Comparison of ENCODE assay signal across 10 cellular contexts in the genomic region with DNA sequence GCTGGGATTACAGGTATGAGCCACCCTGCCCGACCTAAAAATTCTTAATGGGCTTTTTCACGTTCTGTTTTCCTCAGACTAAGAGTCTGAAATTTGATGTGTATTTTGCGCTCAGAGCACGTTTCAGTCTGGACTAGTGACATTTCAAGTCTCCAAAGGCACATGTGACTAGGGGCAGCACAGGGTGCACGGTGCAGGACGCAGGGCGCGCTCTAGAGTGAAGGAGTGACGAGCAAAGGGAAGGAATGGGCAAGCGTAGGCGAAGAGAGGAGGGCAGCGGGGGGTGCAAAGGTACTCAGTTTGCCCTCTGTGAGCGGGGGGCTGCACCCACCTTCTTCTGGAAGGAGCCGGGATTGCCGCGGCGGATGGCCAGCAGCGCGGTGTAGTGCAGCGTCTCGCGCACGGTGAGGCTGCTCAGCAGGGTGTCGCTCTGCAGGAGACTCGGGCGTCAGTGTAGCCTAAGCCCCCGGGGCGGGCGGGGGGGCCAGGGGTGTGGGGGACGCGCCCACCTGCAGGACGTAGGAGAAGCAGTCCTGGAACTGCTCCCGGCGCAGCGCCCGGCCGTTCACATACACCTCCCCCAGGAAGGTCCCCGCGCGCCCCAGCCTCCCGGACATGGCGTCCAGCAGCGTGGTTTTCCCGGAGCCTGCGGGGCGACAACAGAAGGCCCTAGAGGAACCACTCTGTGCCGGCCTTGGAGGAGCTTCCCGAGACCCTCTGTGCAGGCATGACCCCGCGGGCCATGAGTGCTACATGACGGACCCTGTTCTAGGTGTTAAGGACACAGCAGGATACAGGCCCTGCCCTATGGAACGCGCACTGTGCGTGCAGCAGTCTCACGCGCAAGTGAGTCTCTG. TPM values are rescaled to one million over a fixed set of nuclear protein-coding genes. Genes with fewer than 3 reads are reported as not detected.
DNase-seq lines count a peak whose midpoint lies in the region; ATAC-seq and TF ChIP-seq lines count a peak whose summit lies in the region.
"Had no signal": no experiment of that assay in that cellular context is flagged by ENCODE, and none has a peak within 500 bp of the region (broad histone marks: within the 10 kb centered on the region; RNA-seq: fewer than 3 reads in every experiment).

No MANE protein-coding gene starts in this region.

- DNase-seq in WTC11 (ENCODE audit: low spot score) (peak; percentile 29), Karpas-422 (no peak), neural progenitor cell (ENCODE audit: low spot score) (no peak)
- DNase-seq in stimulated activated CD4-positive, alpha-beta T cell treated with anti-CD3 and anti-CD28 coated beads, Interleukin-2, amount 100 ng/mL, for 48 hours, result no peak
- DNase-seq: activated CD4-positive, alpha-beta memory T cell treated with anti-CD3 and anti-CD28 coated beads for 36 hours; SHP77 treated with DMSO at 0.1 percent for 48 hours had no signal

- no peaks in the 10 kb centered on the region for H3K36me3 ChIP-seq in HUES64 (ENCODE audit: insufficient read depth, low read length)
- no peaks in the 10 kb centered on the region for H3K36me3 ChIP-seq in Karpas-422 (ENCODE audit: insufficient read depth, low read length)
- no peaks in the 10 kb centered on the region for H3K36me3 ChIP-seq in neural progenitor cell

- no peaks in the 10 kb centered on the region for H3F3A ChIP-seq in neural progenitor cell (ENCODE audit: low read depth)

- H3K79me2 ChIP-seq in Karpas-422 (ENCODE audit: low read length) (no peaks in the 10 kb centered on the region), neural progenitor cell (ENCODE audit: low read depth) (no peaks in the 10 kb centered on the region)

- H3K9ac ChIP-seq in HUES64 (ENCODE audit: low read depth, low read length) (peak overlapping the region; percentile 52; the same call in 1 of the 2 replicates), Karpas-422 (ENCODE audit: low read length) (no peak overlapping the region), neural progenitor cell (no peak overlapping the region)

- H3K4me3 ChIP-seq in HUES64 (ENCODE audit: low read length), result peak overlapping the region; percentile 55
- peak overlapping the region; percentile 52 for H3K4me3 ChIP-seq in iPS-18c (ENCODE audit: insufficient read depth, low read depth, low read length)
- H3K4me3 ChIP-seq in skin epidermis, result peak overlapping the region in 4 of 7 experiments; percentile 7 to 27 (median 14)
- H3K4me3 ChIP-seq in Karpas-422 (ENCODE audit: low read length), result no peak overlapping the region
- no peak overlapping the region for H3K4me3 ChIP-seq in neural progenitor cell

- H3K27me3 Mint-ChIP-seq in WTC11 (ENCODE audit: low read depth) (peaks cover 12% of the 10 kb centered on the region), neural progenitor cell (ENCODE audit: insufficient read depth, low read depth) (no peaks in the 10 kb centered on the region)

- WGBS in HUES64, result 10% methylated on average over 56 of the region's 56 CpGs

- no peaks in the 10 kb centered on the region for H3K9me3 ChIP-seq in HUES64 (ENCODE audit: insufficient read depth, low read depth, low read length)
- no peaks in the 10 kb centered on the region for H3K9me3 ChIP-seq in iPS-18c (ENCODE audit: control insufficient read depth, insufficient read depth, low read length)
- no peaks in the 10 kb centered on the region for H3K9me3 ChIP-seq in Karpas-422 (ENCODE audit: low read length)
- H3K9me3 ChIP-seq in neural progenitor cell (ENCODE audit: low read depth), result no peaks in the 10 kb centered on the region

- H3K4me1 Mint-ChIP-seq in WTC11 (peaks cover 2% of the 10 kb centered on the region; the same call in 1 of the 2 replicates), neural progenitor cell (no peaks in the 10 kb centered on the region)

- H4K20me1 ChIP-seq in Karpas-422 (ENCODE audit: insufficient read depth, low read depth, low read length) (no peaks in the 10 kb centered on the region), neural progenitor cell (ENCODE audit: low read depth) (no peaks in the 10 kb centered on the region)

- 0 out of 2 replicates have a peak, but pooled peaks cover 4% of the 10 kb centered on the region for H3K4me1 ChIP-seq in HUES64 (ENCODE audit: insufficient read depth, low read length)
- H3K4me1 ChIP-seq in Karpas-422 (ENCODE audit: low read length), result no peaks in the 10 kb centered on the region
- no peaks in the 10 kb centered on the region for H3K4me1 ChIP-seq in neural progenitor cell

- H3K4me3 Mint-ChIP-seq in WTC11 (peak overlapping the region; percentile 78), neural progenitor cell (no peak overlapping the region)
- H3K4me3 Mint-ChIP-seq: activated CD4-positive, alpha-beta memory T cell treated with anti-CD3 and anti-CD28 coated beads for 36 hours had no signal

- H3K9me2 ChIP-seq in Karpas-422 (replicated peaks; ENCODE audit: insufficient read depth, low read length), result no peaks in the 10 kb centered on the region

- TF ChIP-seq CTCF in WTC11 (IDR thresholded peaks at IDR 0.05) (no peak), neural progenitor cell (IDR thresholded peaks at IDR 0.05) (no peak)

- H2AFZ ChIP-seq in Karpas-422 (ENCODE audit: low read length), result no peak overlapping the region
- H2AFZ ChIP-seq in neural progenitor cell (replicated peaks), result no peak overlapping the region

- H3K4me2 ChIP-seq in Karpas-422 (ENCODE audit: low read depth, low read length, poor library complexity, severe bottlenecking) (no peak overlapping the region), neural progenitor cell (no peak overlapping the region)

- CTCF ChIA-PET in WTC11 (lab: Charles Lee), result no interaction called here

- H3K36me3 Mint-ChIP-seq in WTC11, result no peaks in the 10 kb centered on the region
- H3K36me3 Mint-ChIP-seq in neural progenitor cell, result no peaks in the 10 kb centered on the region
- H3K36me3 Mint-ChIP-seq: activated CD4-positive, alpha-beta memory T cell treated with anti-CD3 and anti-CD28 coated beads for 36 hours had no signal

- H3K27ac ChIP-seq in HUES64 (ENCODE audit: low read depth, low read length), result no peak overlapping the region
- H3K27ac ChIP-seq in skin epidermis, result no peak overlapping the region
- no peak overlapping the region for H3K27ac ChIP-seq in Karpas-422 (ENCODE audit: low read length)
- H3K27ac ChIP-seq in neural progenitor cell, result no peak overlapping the region

- POLR2A ChIA-PET in WTC11 (lab: Charles Lee), result no interaction called here

- H3K27ac Mint-ChIP-seq in WTC11 (no peak overlapping the region), neural progenitor cell (no peak overlapping the region)
- H3K27ac Mint-ChIP-seq: activated CD4-positive, alpha-beta memory T cell treated with anti-CD3 and anti-CD28 coated beads for 36 hours had no signal

- H3K9me3 Mint-ChIP-seq in WTC11 (no peaks in the 10 kb centered on the region), neural progenitor cell (peaks cover 4% of the 10 kb centered on the region)
- H3K9me3 Mint-ChIP-seq: activated CD4-positive, alpha-beta memory T cell treated with anti-CD3 and anti-CD28 coated beads for 36 hours had no signal

- peak; percentile 41 for ATAC-seq in WTC11
- ATAC-seq in HG03108 (IDR thresholded peaks at IDR 0.05; ENCODE audit: unreplicated experiment), result no peak

- H3K27me3 ChIP-seq in HUES64 (ENCODE audit: insufficient read depth, low read length) (peaks cover 24% of the 10 kb centered on the region), Karpas-422 (ENCODE audit: low read length) (no peaks in the 10 kb centered on the region), neural progenitor cell (no peaks in the 10 kb centered on the region)

TF ChIP-seq in WTC11, 78 proteins besides CTCF, POLR2A, EP300 and RAD21 (continues in another document):
- no peak for TF ChIP-seq ZNF281 (CRISPR knock-in tag; IDR thresholded peaks at IDR 0.05)
- TF ChIP-seq ZNF423 (CRISPR knock-in tag; IDR thresholded peaks at IDR 0.05), result no peak
- TF ChIP-seq ATF1 (CRISPR knock-in tag; IDR thresholded peaks at IDR 0.05), result no peak
- TF ChIP-seq NR3C1 (CRISPR knock-in tag; conservative IDR thresholded peaks at IDR 0.05; ENCODE audit: low read depth), result no peak
- no peak for TF ChIP-seq JAZF1 (CRISPR knock-in tag; IDR thresholded peaks at IDR 0.05)
- no peak for TF ChIP-seq NFATC4 (CRISPR knock-in tag; IDR thresholded peaks at IDR 0.05)
- TF ChIP-seq ZNF138 (CRISPR knock-in tag; conservative IDR thresholded peaks at IDR 0.05), result no peak

RNA-seq across cellular contexts. Expression of gene ABCG5, which starts 7.0 kb away (rescaled TPM):
- not detected for polyA plus RNA-seq in HUES64 (2013, experiment 1 of 2)
- not detected for polyA plus RNA-seq in HUES64 (2013, experiment 2 of 2)
- total RNA-seq in WTC11 (2021) (not detected in 3 replicates), neural progenitor cell (ENCODE audit: low replicate concordance) (not detected in 2 replicates)
- total RNA-seq in Karpas-422 (2014; rRNA removed; shearing (Covaris generic); ENCODE audit: low replicate concordance), result not detected in 2 replicates
- total RNA-seq: activated CD4-positive, alpha-beta memory T cell treated with anti-CD3 and anti-CD28 coated beads for 36 hours had no signal

RNA-seq across cellular contexts. Expression of gene ABCG8, which starts 7.1 kb away (rescaled TPM):
- polyA plus RNA-seq in HUES64 (2013, experiment 1 of 2), result not detected
- polyA plus RNA-seq in HUES64 (2013, experiment 2 of 2), result not detected
- total RNA-seq in WTC11 (2021) (0.23 to 0.25 TPM in 2 of 3 replicates, not detected in the other), neural progenitor cell (ENCODE audit: low replicate concordance) (not detected in 2 replicates)
- not detected in 2 replicates for total RNA-seq in Karpas-422 (2014; rRNA removed; shearing (Covaris generic); ENCODE audit: low replicate concordance)
- total RNA-seq: activated CD4-positive, alpha-beta memory T cell treated with anti-CD3 and anti-CD28 coated beads for 36 hours had no signal

RNA-seq across cellular contexts. Expression of gene DYNC2LI1, which starts 57.8 kb away (rescaled TPM):
- 8.5 TPM for polyA plus RNA-seq in HUES64 (2013, experiment 1 of 2)
- polyA plus RNA-seq in HUES64 (2013, experiment 2 of 2), result 15.8 TPM
- total RNA-seq in WTC11 (2021) (7.0 to 7.1 TPM (median 7.1 TPM) in 3 replicates), neural progenitor cell (ENCODE audit: low replicate concordance) (37.6 and 92.1 TPM in 2 replicates)
- total RNA-seq in Karpas-422 (2014; rRNA removed; shearing (Covaris generic); ENCODE audit: low replicate concordance), result 28.1 and 36.9 TPM in 2 replicates

Comparison
In these comparisons a context has a peak if more than half of its experiments do, and no peak if none do; other contexts are left out.
1. H3K4me3 ChIP-seq: peak in HUES64 (single experiment), iPS-18c (single experiment) and skin epidermis (4 of 7); none in Karpas-422 (single experiment) and neural progenitor cell (single experiment).